Comparison of ENCODE assay signal across 6 cellular contexts in genomic region chr16:67865318-67865717, GRCh38. TPM values are rescaled to one million over a fixed set of nuclear protein-coding genes. Genes with fewer than 3 reads are reported as not detected.
DNase-seq lines count a peak whose midpoint lies in the region; ATAC-seq and TF ChIP-seq lines count a peak whose summit lies in the region.

No MANE protein-coding gene starts in this region.

- H3K4me1 ChIP-seq in Loucy (ENCODE audit: insufficient read depth, low read length, poor library complexity, severe bottlenecking): no peaks in the 10 kb centered on the region

- no peak overlapping the region for H3K4me2 ChIP-seq in Loucy (ENCODE audit: low read depth, low read length, poor library complexity, severe bottlenecking)

- no peak for ATAC-seq in HG03571 (IDR thresholded peaks at IDR 0.05; ENCODE audit: unreplicated experiment)

- POLR2A ChIA-PET in BJ (lab: Charles Lee): no interaction called here

- peaks cover 17% of the 10 kb centered on the region for H4K20me1 ChIP-seq in Loucy (ENCODE audit: insufficient read depth, low read length, poor library complexity, severe bottlenecking)

- no peak for DNase-seq in BJ (ENCODE audit: low read depth)
- DNase-seq in fibroblast of gingiva (ENCODE audit: low read depth): peak; percentile 33
- DNase-seq in SKM-1 treated with dmso at 0.1 percent for 144 hours (lab: John Stamatoyannopoulos, UW; ENCODE audit: unreplicated experiment): no peak
- DNase-seq in KG1 (lab: John Stamatoyannopoulos, UW): no peak

- H3K4me3 ChIP-seq in BJ (ENCODE audit: low read depth, low read length): no peak overlapping the region
- H3K4me3 ChIP-seq in Loucy (ENCODE audit: low read length, poor library complexity, severe bottlenecking): no peak overlapping the region

- H3K9ac ChIP-seq in Loucy (ENCODE audit: low read depth, low read length, poor library complexity, severe bottlenecking): no peak overlapping the region

- CTCF ChIA-PET in BJ (lab: Yijun Ruan, JAX): interaction anchor here (0.6 to 2.1 kb wide), 3 partner anchors 19 to 49 kb away, joined by 3 to 17 read pairs (median 3); no protein-coding TSS in a partner anchor

- peak; percentile 46 for TF ChIP-seq CTCF in BJ (IDR thresholded peaks at IDR 0.05; ENCODE audit: insufficient read depth, low read depth, low read length)
- peak; percentile 64 for TF ChIP-seq CTCF in Loucy (conservative IDR thresholded peaks at IDR 0.05; ENCODE audit: low read length)

- peaks cover 16% of the 10 kb centered on the region for H3K36me3 ChIP-seq in BJ (ENCODE audit: control insufficient read depth, insufficient read depth, low read length)
- H3K36me3 ChIP-seq in Loucy (ENCODE audit: insufficient read depth, low read length): peaks cover 68% of the 10 kb centered on the region; the same call in 1 of the 2 replicates

- H3K27me3 ChIP-seq in BJ (ENCODE audit: control insufficient read depth, insufficient read depth, low read length) (no peaks in the 10 kb centered on the region), Loucy (ENCODE audit: insufficient read depth, low read length, poor library complexity, severe bottlenecking) (no peaks in the 10 kb centered on the region)

- no peaks in the 10 kb centered on the region for H3F3A ChIP-seq in Loucy (ENCODE audit: low read depth)

- peaks cover 38% of the 10 kb centered on the region for H3K79me2 ChIP-seq in Loucy (ENCODE audit: insufficient read depth, low read length)

- no peak overlapping the region for H2AFZ ChIP-seq in Loucy (ENCODE audit: low read length)

- H3K9me2 ChIP-seq in Loucy (replicated peaks; ENCODE audit: low read depth, low read length): no peaks in the 10 kb centered on the region

- no peaks in the 10 kb centered on the region for H3K9me3 ChIP-seq in Loucy (ENCODE audit: insufficient read depth, low read depth, low read length)

RNA-seq across cellular contexts. Expression of gene EDC4, which starts 7.5 kb away (rescaled TPM):
- polyA plus RNA-seq in BJ (2011; rRNA removed): 19.9 and 27.4 TPM in 2 replicates
- 68.5 and 68.9 TPM in 2 replicates for polyA minus RNA-seq in BJ (2011; rRNA and poly(A)+ RNA removed)

RNA-seq across cellular contexts. Expression of gene CENPT, which starts 17.8 kb away (rescaled TPM):
- 26.2 and 42.4 TPM in 2 replicates for polyA plus RNA-seq in BJ (2011; rRNA removed)
- 25.1 and 44.8 TPM in 2 replicates for polyA minus RNA-seq in BJ (2011; rRNA and poly(A)+ RNA removed)

RNA-seq across cellular contexts. Expression of gene NUTF2, which starts 18.6 kb away (rescaled TPM):
- polyA plus RNA-seq in BJ (2011; rRNA removed): 173 and 230 TPM in 2 replicates
- 288 and 396 TPM in 2 replicates for polyA minus RNA-seq in BJ (2011; rRNA and poly(A)+ RNA removed)

RNA-seq across cellular contexts. Expression of gene NRN1L, which starts 19.4 kb away (rescaled TPM):
- polyA plus RNA-seq in BJ (2011; rRNA removed): 0.22 and 0.27 TPM in 2 replicates
- not detected in 2 replicates for polyA minus RNA-seq in BJ (2011; rRNA and poly(A)+ RNA removed)

RNA-seq across cellular contexts. Expression of gene THAP11, which starts 23.2 kb away (rescaled TPM):
- 20.1 and 25.8 TPM in 2 replicates for polyA plus RNA-seq in BJ (2011; rRNA removed)
- polyA minus RNA-seq in BJ (2011; rRNA and poly(A)+ RNA removed): 8.1 and 12.3 TPM in 2 replicates
